Comparison of ENCODE assay signal across 15 cellular contexts in genomic region chr14:89240414-89240813, GRCh38.
A peak's percentile ranks its signal among the peaks of the same experiment; 100 is the strongest.
DNase-seq lines count a peak whose midpoint lies in the region; ATAC-seq and TF ChIP-seq lines count a peak whose summit lies in the region.
"Had no signal": no experiment of that assay in that cellular context is flagged by ENCODE, and none has a peak within 500 bp of the region (broad histone marks: within the 10 kb centered on the region; RNA-seq: fewer than 3 reads in every experiment).

No MANE protein-coding gene starts in this region.

- intact Hi-C loops in activated CD4-positive, alpha-beta T cell treated with anti-CD3 and anti-CD28 coated beads, Interleukin-2, amount 10 ng/mL, durations not matched to agents 24 days and 14 days (cut with micrococcal nuclease), result no loop called here
- intact Hi-C loops in sciatic nerve (cut with DNase I), result no loop called here

- H3K27ac Mint-ChIP-seq in activated CD4-positive, alpha-beta T cell treated with anti-CD3 and anti-CD28 coated beads, Interleukin-2, amount 10 ng/mL, durations not matched to agents 24 days and 14 days, result no peak overlapping the region
- H3K27ac Mint-ChIP-seq in stimulated activated effector memory CD8-positive, alpha-beta T cell treated with anti-CD3 and anti-CD28 coated beads, Interleukin-12 subunit alpha, Interleukin-12 subunit beta, amount 100 ng/mL, for 72 hours, result peak overlapping the region; percentile 32

- H3K36me3 Mint-ChIP-seq in activated CD4-positive, alpha-beta T cell treated with anti-CD3 and anti-CD28 coated beads, Interleukin-2, amount 10 ng/mL, durations not matched to agents 24 days and 14 days (ENCODE audit: low read depth), result peaks cover 8% of the 10 kb centered on the region
- H3K36me3 Mint-ChIP-seq in stimulated activated effector memory CD8-positive, alpha-beta T cell treated with anti-CD3 and anti-CD28 coated beads, Interleukin-12 subunit alpha, Interleukin-12 subunit beta, amount 100 ng/mL, for 72 hours, result no peaks in the 10 kb centered on the region

- H3K4me1 Mint-ChIP-seq in activated CD4-positive, alpha-beta T cell treated with anti-CD3 and anti-CD28 coated beads, Interleukin-2, amount 10 ng/mL, durations not matched to agents 24 days and 14 days, result peaks cover 22% of the 10 kb centered on the region
- peaks cover 61% of the 10 kb centered on the region for H3K4me1 Mint-ChIP-seq in stimulated activated effector memory CD8-positive, alpha-beta T cell treated with anti-CD3 and anti-CD28 coated beads, Interleukin-12 subunit alpha, Interleukin-12 subunit beta, amount 100 ng/mL, for 72 hours

- no peak overlapping the region for H3K4me3 Mint-ChIP-seq in activated CD4-positive, alpha-beta T cell treated with anti-CD3 and anti-CD28 coated beads, Interleukin-2, amount 10 ng/mL, durations not matched to agents 24 days and 14 days
- H3K4me3 Mint-ChIP-seq in stimulated activated effector memory CD8-positive, alpha-beta T cell treated with anti-CD3 and anti-CD28 coated beads, Interleukin-12 subunit alpha, Interleukin-12 subunit beta, amount 100 ng/mL, for 72 hours, result no peak overlapping the region
- H3K4me3 Mint-ChIP-seq: activated B cell treated with CpG ODN at 0.5 μM for 24 hours had no signal

- ATAC-seq in stimulated activated effector memory CD8-positive, alpha-beta T cell treated with anti-CD3 and anti-CD28 coated beads, Interleukin-12 subunit alpha, Interleukin-12 subunit beta, amount 100 ng/mL, for 72 hours, result peak; percentile 64
- ATAC-seq in HG03342 (IDR thresholded peaks at IDR 0.05; ENCODE audit: unreplicated experiment), result no peak
- ATAC-seq in sciatic nerve, result no peak
- ATAC-seq in HG03175 (IDR thresholded peaks at IDR 0.05; ENCODE audit: unreplicated experiment), result no peak
- ATAC-seq: lower lobe of right lung had no signal

- DNase-seq in activated CD4-positive, alpha-beta T cell treated with anti-CD3 and anti-CD28 coated beads, Interleukin-2, amount 10 ng/mL, durations not matched to agents 24 days and 14 days, result peak; percentile 65
- DNase-seq in activated CD4-positive, alpha-beta T cell treated with anti-CD3 and anti-CD28 coated beads for 1 hour, result no peak
- DNase-seq in dermis microvascular lymphatic vessel endothelial cell (ENCODE audit: low read depth in 2 of 2) (peak; percentile 90 to 97), sciatic nerve (ENCODE audit: low spot score) (no peak)
- no peak for DNase-seq in stimulated activated effector memory CD8-positive, alpha-beta T cell treated with anti-CD3 and anti-CD28 coated beads, Interleukin-12 subunit alpha, Interleukin-12 subunit beta, amount 100 ng/mL, for 72 hours (ENCODE audit: low spot score in 2 of 2)
- DNase-seq: activated B cell treated with CpG ODN at 0.5 μM for 24 hours; DMS79 treated with DMSO at 0.1 percent for 48 hours; lower lobe of right lung; NCI-H526 treated with DMSO at 0.1 percent for 48 hours; ovary; SIG-M5; stimulated activated CD4-positive, alpha-beta T cell treated with anti-CD3 and anti-CD28 coated beads, Interleukin-15, amount 100 ng/mL, for 24 hours had no signal

- no peaks in the 10 kb centered on the region for H3K27me3 Mint-ChIP-seq in activated CD4-positive, alpha-beta T cell treated with anti-CD3 and anti-CD28 coated beads, Interleukin-2, amount 10 ng/mL, durations not matched to agents 24 days and 14 days
- H3K27me3 Mint-ChIP-seq: activated B cell treated with CpG ODN at 0.5 μM for 24 hours had no signal

- H3K9me3 Mint-ChIP-seq in activated CD4-positive, alpha-beta T cell treated with anti-CD3 and anti-CD28 coated beads, Interleukin-2, amount 10 ng/mL, durations not matched to agents 24 days and 14 days, result no peaks in the 10 kb centered on the region
- H3K9me3 Mint-ChIP-seq in stimulated activated effector memory CD8-positive, alpha-beta T cell treated with anti-CD3 and anti-CD28 coated beads, Interleukin-12 subunit alpha, Interleukin-12 subunit beta, amount 100 ng/mL, for 72 hours, result no peaks in the 10 kb centered on the region
- H3K9me3 Mint-ChIP-seq: activated B cell treated with CpG ODN at 0.5 μM for 24 hours had no signal

TF ChIP-seq in PFSK-1, 5 proteins besides CTCF, POLR2A, EP300 and RAD21:
- TF ChIP-seq, protein P1, sequence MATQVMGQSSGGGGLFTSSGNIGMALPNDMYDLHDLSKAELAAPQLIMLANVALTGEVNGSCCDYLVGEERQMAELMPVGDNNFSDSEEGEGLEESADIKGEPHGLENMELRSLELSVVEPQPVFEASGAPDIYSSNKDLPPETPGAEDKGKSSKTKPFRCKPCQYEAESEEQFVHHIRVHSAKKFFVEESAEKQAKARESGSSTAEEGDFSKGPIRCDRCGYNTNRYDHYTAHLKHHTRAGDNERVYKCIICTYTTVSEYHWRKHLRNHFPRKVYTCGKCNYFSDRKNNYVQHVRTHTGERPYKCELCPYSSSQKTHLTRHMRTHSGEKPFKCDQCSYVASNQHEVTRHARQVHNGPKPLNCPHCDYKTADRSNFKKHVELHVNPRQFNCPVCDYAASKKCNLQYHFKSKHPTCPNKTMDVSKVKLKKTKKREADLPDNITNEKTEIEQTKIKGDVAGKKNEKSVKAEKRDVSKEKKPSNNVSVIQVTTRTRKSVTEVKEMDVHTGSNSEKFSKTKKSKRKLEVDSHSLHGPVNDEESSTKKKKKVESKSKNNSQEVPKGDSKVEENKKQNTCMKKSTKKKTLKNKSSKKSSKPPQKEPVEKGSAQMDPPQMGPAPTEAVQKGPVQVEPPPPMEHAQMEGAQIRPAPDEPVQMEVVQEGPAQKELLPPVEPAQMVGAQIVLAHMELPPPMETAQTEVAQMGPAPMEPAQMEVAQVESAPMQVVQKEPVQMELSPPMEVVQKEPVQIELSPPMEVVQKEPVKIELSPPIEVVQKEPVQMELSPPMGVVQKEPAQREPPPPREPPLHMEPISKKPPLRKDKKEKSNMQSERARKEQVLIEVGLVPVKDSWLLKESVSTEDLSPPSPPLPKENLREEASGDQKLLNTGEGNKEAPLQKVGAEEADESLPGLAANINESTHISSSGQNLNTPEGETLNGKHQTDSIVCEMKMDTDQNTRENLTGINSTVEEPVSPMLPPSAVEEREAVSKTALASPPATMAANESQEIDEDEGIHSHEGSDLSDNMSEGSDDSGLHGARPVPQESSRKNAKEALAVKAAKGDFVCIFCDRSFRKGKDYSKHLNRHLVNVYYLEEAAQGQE (IDR thresholded peaks at IDR 0.05; ENCODE audit: insufficient read depth in 1 of 2, low read depth in 2 of 2, low read length in 2 of 2), result no peak
- no peak for TF ChIP-seq TAF1 (IDR thresholded peaks at IDR 0.05; ENCODE audit: borderline replicate concordance, insufficient read depth, low read length)
- peak; percentile 75; the same call in 1 of the 2 replicates for TF ChIP-seq SIN3A (IDR thresholded peaks at IDR 0.05; ENCODE audit: borderline replicate concordance, insufficient read depth, low read length)
- TF ChIP-seq FOXP2 (optimal IDR thresholded peaks at IDR 0.05; ENCODE audit: borderline replicate concordance, extremely low read depth, extremely low read length, insufficient read depth), result no peak
- no peak for TF ChIP-seq POLR2AphosphoS5 (IDR thresholded peaks at IDR 0.05; ENCODE audit: low read depth, low read length)

Comparison
In these comparisons a context has a peak if more than half of its experiments do, and no peak if none do; other contexts are left out.
1. DNase-seq: peak in activated CD4-positive, alpha-beta T cell treated with anti-CD3 and anti-CD28 coated beads, Interleukin-2, amount 10 ng/mL, durations not matched to agents 24 days and 14 days (single experiment) and dermis microvascular lymphatic vessel endothelial cell (2 of 2); none in activated CD4-positive, alpha-beta T cell treated with anti-CD3 and anti-CD28 coated beads for 1 hour (single experiment), stimulated activated effector memory CD8-positive, alpha-beta T cell treated with anti-CD3 and anti-CD28 coated beads, Interleukin-12 subunit alpha, Interleukin-12 subunit beta, amount 100 ng/mL, for 72 hours (0 of 2) and sciatic nerve (single experiment).